8 cellular contexts compared by ENCODE assay signal in the genomic region with DNA sequence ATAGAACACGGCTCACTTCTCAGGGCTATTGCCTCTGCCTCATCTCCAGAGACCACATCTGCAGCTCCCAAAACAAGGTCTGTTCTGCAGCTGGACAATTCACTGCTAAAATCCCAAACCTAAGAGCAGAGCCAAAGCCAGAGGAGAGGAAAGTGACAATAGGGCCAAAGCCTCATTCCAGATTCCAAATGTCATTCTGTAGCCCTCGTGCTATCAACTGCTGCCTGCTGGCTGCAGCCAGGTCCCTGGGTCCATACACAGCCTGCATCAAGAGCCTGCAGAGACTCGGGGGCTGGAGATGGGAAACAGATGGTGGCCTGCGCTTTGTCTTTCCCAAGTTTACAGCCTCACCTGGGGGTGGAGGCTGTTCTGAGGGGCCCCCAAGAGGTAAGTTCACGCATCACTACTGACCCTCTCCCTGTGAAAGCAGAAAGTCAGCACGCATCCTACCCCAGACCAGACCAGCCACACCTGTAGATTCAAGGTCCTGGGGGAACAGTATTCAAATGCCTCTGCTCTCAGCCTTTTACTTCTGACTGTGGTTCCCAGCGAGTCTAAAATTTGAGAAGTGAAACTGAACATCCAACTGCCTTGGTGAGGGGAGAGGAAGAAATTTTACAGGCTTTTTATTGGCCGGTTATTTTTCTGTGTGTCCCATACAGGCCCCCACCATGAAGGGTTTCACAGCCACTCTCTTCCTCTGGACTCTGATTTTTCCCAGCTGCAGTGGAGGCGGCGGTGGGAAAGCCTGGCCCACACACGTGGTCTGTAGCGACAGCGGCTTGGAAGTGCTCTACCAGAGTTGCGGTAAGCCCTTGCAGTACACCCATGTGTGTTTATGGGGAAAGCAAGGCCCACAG. TPM values are rescaled to one million over a fixed set of nuclear protein-coding genes. Genes with fewer than 3 reads are reported as not detected.
DNase-seq lines count a peak whose midpoint lies in the region; ATAC-seq lines count a peak whose summit lies in the region.

Gene LY86, plus strand, starts transcription at position 657 of the 860 bp plus-strand sequence. Its CDS starts 15 bp downstream, at position 672.

- ATAC-seq in GM19023 (IDR thresholded peaks at IDR 0.05; ENCODE audit: unreplicated experiment): peak; percentile 44
- ATAC-seq in HG03097 (IDR thresholded peaks at IDR 0.05; ENCODE audit: low FRiP score, unreplicated experiment): peak; percentile 48
- peak; percentile 52 to 57 for ATAC-seq in activated T-cell treated with anti-CD3 and anti-CD28 coated beads, Interleukin-2, amount 50 U/mL, for 72 hours (replicated peaks in 1 of 2)

- no peaks in the 10 kb centered on the region for H3K27me3 Mint-ChIP-seq in activated T-cell treated with anti-CD3 and anti-CD28 coated beads, Interleukin-2, amount 50 U/mL, for 72 hours (ENCODE audit: low read depth)

- H3K27ac Mint-ChIP-seq in activated T-cell treated with anti-CD3 and anti-CD28 coated beads, Interleukin-2, amount 50 U/mL, for 72 hours: no peak within 1 kb of the TSS

- H3K4me3 ChIP-seq in MG63: no peak within 1 kb of the TSS

- peaks cover 0 to 6% of the 10 kb centered on the region in 2 donors for H3K9me3 Mint-ChIP-seq in activated T-cell treated with anti-CD3 and anti-CD28 coated beads, Interleukin-2, amount 50 U/mL, for 72 hours

- no peaks in the 10 kb centered on the region for H3K9me3 ChIP-seq in MG63

- no peaks in the 10 kb centered on the region for H3K36me3 ChIP-seq in MG63

- DNase-seq in AML-193 (lab: John Stamatoyannopoulos, UW) (peak; percentile 36 to 53), putamen (ENCODE audit: low spot score) (peak; percentile 11), MG63 (no peak), NCI-H146 treated with DMSO at 0.1 percent for 48 hours (lab: John Stamatoyannopoulos, UW; ENCODE audit: unreplicated experiment) (no peak), 8988T (no peak)
- DNase-seq in activated T-cell treated with anti-CD3 and anti-CD28 coated beads, Interleukin-2, amount 50 U/mL, for 72 hours: peak in 1 of 2 donors; percentile 19

- H3K4me3 Mint-ChIP-seq in activated T-cell treated with anti-CD3 and anti-CD28 coated beads, Interleukin-2, amount 50 U/mL, for 72 hours: peak within 1 kb of the TSS; percentile 51 to 74

- H3K4me1 Mint-ChIP-seq in activated T-cell treated with anti-CD3 and anti-CD28 coated beads, Interleukin-2, amount 50 U/mL, for 72 hours (ENCODE audit: low read depth): peaks cover 83% of the 10 kb centered on the region

- no peaks in the 10 kb centered on the region for H3K27me3 ChIP-seq in MG63

- peaks cover 1 to 5% of the 10 kb centered on the region in 2 donors for H3K36me3 Mint-ChIP-seq in activated T-cell treated with anti-CD3 and anti-CD28 coated beads, Interleukin-2, amount 50 U/mL, for 72 hours (ENCODE audit: insufficient read depth in 2 of 2)

RNA-seq across cellular contexts. Expression of gene LY86, which starts in this region (rescaled TPM):
- total RNA-seq in activated T-cell treated with anti-CD3 and anti-CD28 coated beads, Interleukin-2, amount 50 U/mL, for 72 hours: 1 to 10 TPM in 1 of 2 donors, under 1 TPM in 1; 0.39 to 1.2 TPM
- not detected in 2 replicates for total RNA-seq in MG63 (2014; rRNA removed; shearing (Covaris generic); ENCODE audit: low replicate concordance)

Comparison
In these comparisons a context has a peak if more than half of its experiments do, and no peak if none do; other contexts are left out.
1. DNase-seq: peak in AML-193 (2 of 2) and putamen (single experiment); none in MG63 (single experiment), NCI-H146 treated with DMSO at 0.1 percent for 48 hours (single experiment) and 8988T (single experiment).
2. Peak in every context shown above with its lines, with median percentiles within 50 percentile points of each other: ATAC-seq.